ENCODE assay signal across 11 cellular contexts in genomic region chr5:149546974-149547373, GRCh38. TPM values are rescaled to one million over a fixed set of nuclear protein-coding genes. Genes with fewer than 3 reads are reported as not detected.
DNase-seq lines count a peak whose midpoint lies in the region; ATAC-seq and TF ChIP-seq lines count a peak whose summit lies in the region.
"Had no signal": no experiment of that assay in that cellular context is flagged by ENCODE, and none has a peak within 500 bp of the region (broad histone marks: within the 10 kb centered on the region; RNA-seq: fewer than 3 reads in every experiment).

No MANE protein-coding gene starts in this region.

- H3K9me3 Mint-ChIP-seq in activated naive CD8-positive, alpha-beta T cell treated with anti-CD3 and anti-CD28 coated beads, Interleukin-2, amount 50 U/mL, for 24 hours: no peaks in the 10 kb centered on the region

- no peak for DNase-seq in activated naive CD8-positive, alpha-beta T cell treated with anti-CD3 and anti-CD28 coated beads, Interleukin-2, amount 50 U/mL, for 24 hours
- DNase-seq in left colon (no peak), caudate nucleus (lab: John Stamatoyannopoulos, UW) (no peak)
- no peak for DNase-seq in stimulated activated CD4-positive, alpha-beta T cell treated with anti-CD3 and anti-CD28 coated beads, Interleukin-4, amount 100 ng/mL, for 24 hours
- DNase-seq: NCI-H446 treated with DMSO at 0.1 percent for 48 hours, substantia nigra had no signal

- peak overlapping the region; percentile 62 for H3K4me3 Mint-ChIP-seq in activated naive CD8-positive, alpha-beta T cell treated with anti-CD3 and anti-CD28 coated beads, Interleukin-2, amount 50 U/mL, for 24 hours

- peaks cover 22% of the 10 kb centered on the region for H3K4me1 ChIP-seq in HEK293 (ENCODE audit: control insufficient read depth, insufficient read depth, low read length)

- H3K36me3 Mint-ChIP-seq in activated naive CD8-positive, alpha-beta T cell treated with anti-CD3 and anti-CD28 coated beads, Interleukin-2, amount 50 U/mL, for 24 hours (ENCODE audit: low read depth): peaks cover 66% of the 10 kb centered on the region

- H3K27ac Mint-ChIP-seq in activated naive CD8-positive, alpha-beta T cell treated with anti-CD3 and anti-CD28 coated beads, Interleukin-2, amount 50 U/mL, for 24 hours: peak overlapping the region; percentile 72

- H3K9me3 ChIP-seq in HEK293 (ENCODE audit: control insufficient read depth, insufficient read depth, low read depth, low read length): no peaks in the 10 kb centered on the region
- H3K9me3 ChIP-seq: HAP-1 had no signal

- no peaks in the 10 kb centered on the region for H3K27me3 Mint-ChIP-seq in activated naive CD8-positive, alpha-beta T cell treated with anti-CD3 and anti-CD28 coated beads, Interleukin-2, amount 50 U/mL, for 24 hours

- ATAC-seq in activated naive CD8-positive, alpha-beta T cell treated with anti-CD3 and anti-CD28 coated beads, Interleukin-2, amount 50 U/mL, for 24 hours: no peak
- ATAC-seq in left colon (peak; percentile 33), HG03469 (IDR thresholded peaks at IDR 0.05; ENCODE audit: unreplicated experiment) (no peak), HG02981 (IDR thresholded peaks at IDR 0.05; ENCODE audit: unreplicated experiment) (no peak)

- POLR2A ChIA-PET in HEK293 (lab: Yijun Ruan, JAX): no interaction called here

- CTCF ChIA-PET in HEK293 (lab: Yijun Ruan, JAX): interaction anchor here (1.1 to 1.6 kb wide), 2 partner anchors 15 to 112 kb away, joined by 3 to 5 read pairs; no protein-coding TSS in a partner anchor

- peaks cover 59% of the 10 kb centered on the region for H3K4me1 Mint-ChIP-seq in activated naive CD8-positive, alpha-beta T cell treated with anti-CD3 and anti-CD28 coated beads, Interleukin-2, amount 50 U/mL, for 24 hours

- peaks cover 34 to 75% of the 10 kb centered on the region in 2 experiments for H3K36me3 ChIP-seq in HEK293 (ENCODE audit: control insufficient read depth in 2 of 2, insufficient read depth in 1 of 2, low read length in 2 of 2)

- peak overlapping the region; percentile 95 for H3K27ac ChIP-seq in 22Rv1
- no peak overlapping the region for H3K27ac ChIP-seq in HEK293 (ENCODE audit: extremely low read depth, low read depth, low read length)
- no peak overlapping the region for H3K27ac ChIP-seq in caudate nucleus (ENCODE audit: low read depth, low read length)

- TF ChIP-seq CTCF in 22Rv1 (IDR thresholded peaks at IDR 0.05) (no peak), HEK293 (tag by site-specific recombination; IDR thresholded peaks at IDR 0.05) (no peak)

- intact Hi-C loops in left colon (cut with DNase I, micrococcal nuclease): no loop called here

- no peak overlapping the region for H3K4me3 ChIP-seq in HEK293 (ENCODE audit: low read depth, low read length)
- H3K4me3 ChIP-seq: HAP-1 had no signal

TF ChIP-seq in HEK293, 187 proteins besides CTCF, POLR2A, EP300 and RAD21:
- TF ChIP-seq ZBTB20 (tag by site-specific recombination; IDR thresholded peaks at IDR 0.05) (no peak), KLF9 (tag by site-specific recombination; IDR thresholded peaks at IDR 0.05; ENCODE audit: low read depth) (no peak), REPIN1 (tag by site-specific recombination; IDR thresholded peaks at IDR 0.05; ENCODE audit: low read depth) (no peak), MEIS1 (CRISPR knock-in tag; IDR thresholded peaks at IDR 0.05; ENCODE audit: borderline replicate concordance) (no peak), OSR2 (tag by site-specific recombination; IDR thresholded peaks at IDR 0.05) (0 out of 2 replicates have a peak, but pooled peaks have one; percentile 34), PRDM1 (tag by site-specific recombination; IDR thresholded peaks at IDR 0.05) (0 out of 2 replicates have a peak, but pooled peaks have one; percentile 15)

RNA-seq across cellular contexts. Expression of gene CSNK1A1, which starts 4.3 kb away (rescaled TPM):
- 100 to 1,000 TPM; 202 to 229 TPM for total RNA-seq in left colon

RNA-seq across cellular contexts. Expression of gene ARHGEF37, which starts 34.3 kb away (rescaled TPM):
- total RNA-seq in left colon: 10 to 100 TPM; 14.2 to 23.5 TPM
